ENCODE assay signal across 21 cellular contexts in genomic region chr6:119278625-119279024, GRCh38.
"Had no signal": no experiment of that assay in that cellular context is flagged by ENCODE, and none has a peak within 500 bp of the region (broad histone marks: within the 10 kb centered on the region; RNA-seq: fewer than 3 reads in every experiment).

No MANE protein-coding gene starts in this region.

- H3K36me3 ChIP-seq: prostate gland, right atrium auricular region, stomach, thyroid gland, vagina had no signal

- ATAC-seq: effector memory CD8-positive, alpha-beta T cell; left lobe of liver; naive thymus-derived CD8-positive, alpha-beta T cell; sciatic nerve; stimulated activated effector memory CD8-positive, alpha-beta T cell treated with anti-CD3 and anti-CD28 coated beads, Interleukin-12 subunit alpha, Interleukin-12 subunit beta, amount 100 ng/mL, for 72 hours had no signal

- FAIRE-seq: endometrium, frontal cortex, kidney had no signal

- H3K9me3 ChIP-seq: prostate gland, right atrium auricular region, stomach, thyroid gland, vagina had no signal

- H3K4me1 ChIP-seq: prostate gland, right atrium auricular region, thyroid gland had no signal

- H3K27ac ChIP-seq: coronary artery, prostate gland, right atrium auricular region, stomach, thyroid gland, vagina had no signal

- H3K27me3 ChIP-seq: right atrium auricular region, stomach, thyroid gland, vagina had no signal

- H3K4me3 ChIP-seq: coronary artery, prostate gland, right atrium auricular region, stomach, thyroid gland, vagina had no signal

- DNase-seq: effector memory CD8-positive, alpha-beta T cell; kidney; mesenchymal stem cell; midbrain; naive thymus-derived CD8-positive, alpha-beta T cell; nephron progenitor cell; stimulated activated CD4-positive, alpha-beta T cell treated with anti-CD3 and anti-CD28 coated beads, Interleukin-2, amount 100 ng/mL, for 24 hours; stimulated activated CD4-positive, alpha-beta T cell treated with anti-CD3 and anti-CD28 coated beads, Interleukin-4, amount 100 ng/mL, for 24 hours; stimulated activated naive CD4-positive, alpha-beta T cell treated with Interleukin-2 at 50 U/mL for 16 hours; stomach; thyroid gland; trophoblast cell had no signal
